1 cellular context compared by ENCODE assay signal in genomic region chr11:74932797-74933196, GRCh38.
TF ChIP-seq lines count a peak whose summit lies in the region.

No MANE protein-coding gene starts in this region.

TF ChIP-seq in endothelial cell of umbilical vein, 7 proteins besides CTCF, POLR2A, EP300 and RAD21:
- TF ChIP-seq FOS (IDR thresholded peaks at IDR 0.05; ENCODE audit: borderline replicate concordance, insufficient read depth, low read length) (peak; percentile 89), POLR2AphosphoS5 (IDR thresholded peaks at IDR 0.05; ENCODE audit: insufficient read depth, low read depth, low read length) (no peak), MAX (IDR thresholded peaks at IDR 0.05; ENCODE audit: insufficient read depth, insufficient read length) (no peak), GATA2 (IDR thresholded peaks at IDR 0.05; ENCODE audit: insufficient read depth, insufficient read length, low read depth, low read length) (no peak), EZH2 (IDR thresholded peaks at IDR 0.05; ENCODE audit: borderline replicate concordance, low read depth, low read length, severe bottlenecking) (no peak), JUN (IDR thresholded peaks at IDR 0.05; ENCODE audit: borderline replicate concordance, insufficient read depth, insufficient read length, low read depth) (peak; percentile 75), MYC (IDR thresholded peaks at IDR 0.05; ENCODE audit: low read depth, low read length) (no peak)
